Comparison of ENCODE assay signal across 28 cellular contexts in genomic region chr20:13082366-13082765, GRCh38.
"Had no signal": no experiment of that assay in that cellular context is flagged by ENCODE, and none has a peak within 500 bp of the region (broad histone marks: within the 10 kb centered on the region; RNA-seq: fewer than 3 reads in every experiment).

No MANE protein-coding gene starts in this region.

- ATAC-seq: naive thymus-derived CD4-positive, alpha-beta T cell; natural killer cell; psoas muscle; right cardiac atrium; right lobe of liver; stimulated activated memory B cell treated with anti-CD40 and anti-IgM and Interleukin-4, amounts not matched to agents 10 μg/mL and 1 μg/mL and 100 μg/mL, for 72 hours; upper lobe of right lung had no signal

- H3K4me3 ChIP-seq: psoas muscle, right lobe of liver, sigmoid colon, stomach, thoracic aorta, thyroid gland, transverse colon, upper lobe of right lung, uterus had no signal

- DNase-seq: naive thymus-derived CD4-positive, alpha-beta T cell; natural killer cell; nucleus accumbens; posterior cingulate gyrus; psoas muscle; right cardiac atrium; right lobe of liver; sigmoid colon; small intestine; stimulated activated CD4-positive, alpha-beta T cell treated with anti-CD3 and anti-CD28 coated beads, Interleukin-15, amount 100 ng/mL, for 24 hours; stimulated activated CD4-positive, alpha-beta T cell treated with anti-CD3 and anti-CD28 coated beads, Interleukin-2, amount 100 ng/mL, for 24 hours; stimulated activated CD4-positive, alpha-beta T cell treated with anti-CD3 and anti-CD28 coated beads, Interleukin-2, amount 100 ng/mL, for 48 hours; stimulated activated CD4-positive, alpha-beta T cell treated with anti-CD3 and anti-CD28 coated beads, Interleukin-4, amount 100 ng/mL, for 24 hours; stimulated activated naive CD4-positive, alpha-beta T cell; stomach; thyroid gland; transverse colon; upper lobe of right lung; uterus had no signal

- H3K4me1 Mint-ChIP-seq: naive thymus-derived CD4-positive, alpha-beta T cell; natural killer cell; nephron; neural crest cell; stimulated activated memory B cell treated with anti-CD40 and anti-IgM and Interleukin-4, amounts not matched to agents 10 μg/mL and 1 μg/mL and 100 μg/mL, for 72 hours had no signal

- H3K36me3 ChIP-seq: neutrophil, right lobe of liver, thoracic aorta, thyroid gland, transverse colon, uterus had no signal

- FAIRE-seq: small intestine had no signal

- H3K9me3 ChIP-seq: neutrophil, psoas muscle, right lobe of liver, sigmoid colon, stomach, thoracic aorta, thyroid gland, transverse colon, upper lobe of right lung, uterus had no signal

- H3K36me3 Mint-ChIP-seq: naive thymus-derived CD4-positive, alpha-beta T cell; natural killer cell; stimulated activated memory B cell treated with anti-CD40 and anti-IgM and Interleukin-4, amounts not matched to agents 10 μg/mL and 1 μg/mL and 100 μg/mL, for 72 hours; type B pancreatic cell had no signal

- H3K4me3 Mint-ChIP-seq: naive thymus-derived CD4-positive, alpha-beta T cell; natural killer cell; nephron; neural crest cell; stimulated activated memory B cell treated with anti-CD40 and anti-IgM and Interleukin-4, amounts not matched to agents 10 μg/mL and 1 μg/mL and 100 μg/mL, for 72 hours; stimulated activated naive CD8-positive, alpha-beta T cell treated with anti-CD3 and anti-CD28 coated beads, Interleukin-15, Interleukin-2, amounts not matched to agents 100 ng/mL and 50 ng/mL, for 24 hours; type B pancreatic cell had no signal

- H3K9ac ChIP-seq: parathyroid adenoma had no signal

- H3K9me3 Mint-ChIP-seq: naive thymus-derived CD4-positive, alpha-beta T cell; natural killer cell; nephron; neural crest cell; stimulated activated memory B cell treated with anti-CD40 and anti-IgM and Interleukin-4, amounts not matched to agents 10 μg/mL and 1 μg/mL and 100 μg/mL, for 72 hours; stimulated activated naive CD8-positive, alpha-beta T cell treated with anti-CD3 and anti-CD28 coated beads, Interleukin-15, Interleukin-2, amounts not matched to agents 100 ng/mL and 50 ng/mL, for 24 hours had no signal

- H3K27me3 ChIP-seq: neutrophil, right lobe of liver, sigmoid colon, stomach, thyroid gland, transverse colon, upper lobe of right lung, uterus had no signal

- H3K27me3 Mint-ChIP-seq: naive thymus-derived CD4-positive, alpha-beta T cell; progenitor cell of endocrine pancreas; stimulated activated memory B cell treated with anti-CD40 and anti-IgM and Interleukin-4, amounts not matched to agents 10 μg/mL and 1 μg/mL and 100 μg/mL, for 72 hours; stimulated activated naive CD8-positive, alpha-beta T cell treated with anti-CD3 and anti-CD28 coated beads, Interleukin-15, Interleukin-2, amounts not matched to agents 100 ng/mL and 50 ng/mL, for 24 hours; type B pancreatic cell had no signal

- H3K27ac ChIP-seq: neutrophil, parathyroid adenoma, psoas muscle, right lobe of liver, sigmoid colon, stomach, thoracic aorta, thyroid gland, transverse colon, upper lobe of right lung, uterus had no signal

- H3K27ac Mint-ChIP-seq: naive thymus-derived CD4-positive, alpha-beta T cell; natural killer cell; nephron; progenitor cell of endocrine pancreas; stimulated activated memory B cell treated with anti-CD40 and anti-IgM and Interleukin-4, amounts not matched to agents 10 μg/mL and 1 μg/mL and 100 μg/mL, for 72 hours; stimulated activated naive CD8-positive, alpha-beta T cell treated with anti-CD3 and anti-CD28 coated beads, Interleukin-15, Interleukin-2, amounts not matched to agents 100 ng/mL and 50 ng/mL, for 24 hours; type B pancreatic cell had no signal

- H3K4me1 ChIP-seq: parathyroid adenoma, psoas muscle, right lobe of liver, sigmoid colon, stomach, thyroid gland, upper lobe of right lung, uterus had no signal
